Comparison of ENCODE assay signal across 19 cellular contexts in the genomic region with DNA sequence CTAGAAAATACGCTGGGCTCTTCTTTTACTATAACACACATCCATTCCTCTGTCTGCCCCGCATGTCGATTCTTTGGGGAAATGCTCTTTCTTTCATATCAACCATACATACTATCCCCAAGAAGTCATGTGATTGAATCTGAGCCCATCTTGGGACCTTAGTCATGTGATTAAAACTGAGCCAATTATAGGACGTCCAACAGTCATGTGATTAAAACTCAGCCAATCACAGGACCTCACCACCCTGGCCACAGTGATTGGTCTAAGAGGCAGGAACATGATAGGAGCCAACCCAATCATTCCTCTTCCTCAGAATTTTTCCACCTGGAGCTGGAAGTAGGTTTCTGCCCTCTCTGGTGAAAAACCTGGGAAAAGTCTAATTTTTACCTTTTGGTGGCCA.
A peak's percentile ranks its signal among the peaks of the same experiment; 100 is the strongest.
DNase-seq lines count a peak whose midpoint lies in the region; ATAC-seq, FAIRE-seq and TF ChIP-seq lines count a peak whose summit lies in the region.
"Had no signal": no experiment of that assay in that cellular context is flagged by ENCODE, and none has a peak within 500 bp of the region (broad histone marks: within the 10 kb centered on the region; RNA-seq: fewer than 3 reads in every experiment).

No MANE protein-coding gene starts in this region.

- no peak overlapping the region for H3K4me3 ChIP-seq in A549
- no peak overlapping the region for H3K4me3 ChIP-seq in HCT116 (replicated peaks in 1 of 2; ENCODE audit: low read depth in 1 of 2, low read length in 2 of 2)
- no peak overlapping the region for H3K4me3 ChIP-seq in OCI-LY7 (ENCODE audit: low read depth, low read length, poor library complexity, severe bottlenecking)
- H3K4me3 ChIP-seq in neuron (ENCODE audit: low read length), result no peak overlapping the region
- H3K4me3 ChIP-seq: GM23338 had no signal

- RAD21 ChIA-PET in HCT116 (lab: Charles Lee; ENCODE audit: low non-redundant PET in 1 of 2, low total read pairs in 2 of 2, uncharacterized antibody in 2 of 2, unreplicated experiment in 2 of 2), result no interaction called here

- no peak overlapping the region for H3K9ac ChIP-seq in HCT116 (ENCODE audit: low read length)

- POLR2A ChIA-PET in A549 (lab: Yijun Ruan, JAX), result no interaction called here
- POLR2A ChIA-PET in HCT116 (lab: Charles Lee), result no interaction called here
- POLR2A ChIA-PET in OCI-LY7 (lab: Charles Lee), result no interaction called here
- POLR2A ChIA-PET in RWPE1 (lab: Yijun Ruan, JAX; ENCODE audit: low non-redundant PET), result no interaction called here

- no peaks in the 10 kb centered on the region for H3K4me1 Mint-ChIP-seq in stimulated activated memory B cell treated with anti-CD40 and anti-IgM and Interleukin-4, amounts not matched to agents 10 μg/mL and 1 μg/mL and 100 μg/mL, for 72 hours
- H3K4me1 Mint-ChIP-seq: CD14-positive monocyte, GM23338, H9 had no signal

- no peak for FAIRE-seq in A549 (lab: Jason Lieb, UNC)
- FAIRE-seq: A204.1, GM12892, HTR-8/SVneo had no signal

- no peak for TF ChIP-seq CTCF in A549 (IDR thresholded peaks at IDR 0.05)
- no peak for TF ChIP-seq CTCF in HCT116 (IDR thresholded peaks at IDR 0.05 in 2 of 3, conservative IDR thresholded peaks at IDR 0.05 in 1 of 3; ENCODE audit: borderline replicate concordance in 1 of 3, insufficient read depth in 1 of 3, low read depth in 2 of 3, low read length in 2 of 3)
- TF ChIP-seq CTCF in OCI-LY7 (conservative IDR thresholded peaks at IDR 0.05; ENCODE audit: low read length), result no peak
- TF ChIP-seq CTCF in RWPE1 (conservative IDR thresholded peaks at IDR 0.05; ENCODE audit: low read depth), result no peak

- CTCF ChIA-PET in A549 (lab: Yijun Ruan, JAX), result interaction anchor here (0.6 kb wide), 1 partner anchor 35 kb away, joined by 3 read pairs; no protein-coding TSS in a partner anchor
- CTCF ChIA-PET in HCT116 (lab: Charles Lee), result no interaction called here
- CTCF ChIA-PET in OCI-LY7 (lab: Charles Lee; ENCODE audit: unreplicated experiment), result no interaction called here
- CTCF ChIA-PET in RWPE1 (lab: Yijun Ruan, JAX), result no interaction called here

- peaks cover 21% of the 10 kb centered on the region for H3K27me3 Mint-ChIP-seq in stimulated activated memory B cell treated with anti-CD40 and anti-IgM and Interleukin-4, amounts not matched to agents 10 μg/mL and 1 μg/mL and 100 μg/mL, for 72 hours

- no peaks in the 10 kb centered on the region for H3K36me3 ChIP-seq in HCT116 (ENCODE audit: control insufficient read depth in 1 of 2, insufficient read depth in 2 of 2, low read length in 2 of 2)
- H3K36me3 ChIP-seq in OCI-LY7 (ENCODE audit: insufficient read depth, low read length), result no peaks in the 10 kb centered on the region
- H3K36me3 ChIP-seq in neuron (ENCODE audit: insufficient read depth, low read length), result no peaks in the 10 kb centered on the region
- H3K36me3 ChIP-seq: BE2C had no signal

- H4K20me1 ChIP-seq in HCT116 (ENCODE audit: insufficient read depth) (no peaks in the 10 kb centered on the region), OCI-LY7 (ENCODE audit: insufficient read depth, low read length) (no peaks in the 10 kb centered on the region)

- H3K27ac Mint-ChIP-seq in stimulated activated memory B cell treated with anti-CD40 and anti-IgM and Interleukin-4, amounts not matched to agents 10 μg/mL and 1 μg/mL and 100 μg/mL, for 72 hours, result no peak overlapping the region
- H3K27ac Mint-ChIP-seq: CD14-positive monocyte; CD8-positive, alpha-beta T cell; GM23338; H9; HFFc6 had no signal

- no peaks in the 10 kb centered on the region for H3K4me1 ChIP-seq in A549
- H3K4me1 ChIP-seq in HCT116 (ENCODE audit: control insufficient read depth in 1 of 2, insufficient read depth in 2 of 2, low read length in 2 of 2), result no peaks in the 10 kb centered on the region
- H3K4me1 ChIP-seq in OCI-LY7 (ENCODE audit: insufficient read depth, low read length, poor library complexity, severe bottlenecking), result no peaks in the 10 kb centered on the region
- no peaks in the 10 kb centered on the region for H3K4me1 ChIP-seq in neuron (ENCODE audit: insufficient read depth, low read length)
- H3K4me1 ChIP-seq: BE2C had no signal

- H3K4me2 ChIP-seq in A549 (no peak overlapping the region), HCT116 (ENCODE audit: low read length) (no peak overlapping the region), OCI-LY7 (ENCODE audit: low read length) (no peak overlapping the region)
- H3K4me2 ChIP-seq: GM23338 had no signal

- 40% methylated on average over 4 of the region's 4 CpGs for WGBS in A549 (ENCODE audit: missing lambda C conversion rate)

- H3K9me2 ChIP-seq in HCT116 (ENCODE audit: insufficient read depth), result no peaks in the 10 kb centered on the region
- no peaks in the 10 kb centered on the region for H3K9me2 ChIP-seq in OCI-LY7 (ENCODE audit: insufficient read depth, low read length)

- TF ChIP-seq EP300 in A549 (IDR thresholded peaks at IDR 0.05), result no peak

- H3K27me3 ChIP-seq in HCT116 (ENCODE audit: insufficient read depth, low read length), result peaks cover 8% of the 10 kb centered on the region; the same call in 1 of the 2 replicates
- H3K27me3 ChIP-seq in neuron (ENCODE audit: insufficient read depth, low read length), result no peaks in the 10 kb centered on the region
- H3K27me3 ChIP-seq: BE2C had no signal

- TF ChIP-seq RAD21 in A549 (conservative IDR thresholded peaks at IDR 0.05 in 1 of 2, IDR thresholded peaks at IDR 0.05 in 1 of 2) (no peak), HCT116 (IDR thresholded peaks at IDR 0.05; ENCODE audit: low read depth) (no peak)

- ATAC-seq in A549 (no peak; a peak in 1 of 6 replicates), HCT116 (no peak)
- ATAC-seq in stimulated activated memory B cell treated with anti-CD40 and anti-IgM and Interleukin-4, amounts not matched to agents 10 μg/mL and 1 μg/mL and 100 μg/mL, for 72 hours, result no peak
- ATAC-seq: CD8-positive, alpha-beta T cell; GM23338 had no signal

- DNase-seq in A549 (ENCODE audit: low read depth in 1 of 2, low spot score in 1 of 2) (peak in 1 of 2 experiments; percentile 23), HCT116 (ENCODE audit: low read depth, low spot score) (peak; percentile 1), OCI-LY7 (ENCODE audit: low spot score) (peak; percentile 1), RWPE1 (ENCODE audit: low spot score) (no peak), NCI-H446 treated with DMSO at 0.1 percent for 48 hours (lab: John Stamatoyannopoulos, UW) (no peak)
- DNase-seq: BE2C; CD8-positive, alpha-beta T cell; COR-L47; DMS79; H9; HFFc6; KG1 had no signal

- H3K9me3 ChIP-seq in A549 (no peaks in the 10 kb centered on the region), HCT116 (ENCODE audit: control insufficient read depth in 1 of 2, insufficient read depth in 1 of 2, low read depth in 1 of 2, low read length in 2 of 2) (no peaks in the 10 kb centered on the region), OCI-LY7 (ENCODE audit: low read length) (no peaks in the 10 kb centered on the region), neuron (ENCODE audit: low read length) (no peaks in the 10 kb centered on the region)
- H3K9me3 ChIP-seq: BE2C had no signal

- TF ChIP-seq POLR2A in A549 (IDR thresholded peaks at IDR 0.05; ENCODE audit: low read length) (no peak), HCT116 (IDR thresholded peaks at IDR 0.05; ENCODE audit: borderline replicate concordance, extremely low read depth, insufficient read depth, insufficient read length) (no peak)

- BruUV-seq in HCT116 (replicated peaks; lab: Mats Ljungman, UMichigan), result no TSS peak
- no TSS peak for BruUV-seq in OCI-LY7 (replicated peaks; lab: Mats Ljungman, UMichigan)

- peaks cover 5% of the 10 kb centered on the region for H3K9me3 Mint-ChIP-seq in stimulated activated memory B cell treated with anti-CD40 and anti-IgM and Interleukin-4, amounts not matched to agents 10 μg/mL and 1 μg/mL and 100 μg/mL, for 72 hours
- H3K9me3 Mint-ChIP-seq: GM23338, H9 had no signal

- H3K27ac ChIP-seq in A549, result no peak overlapping the region
- H3K27ac ChIP-seq in HCT116 (ENCODE audit: low read depth, low read length), result no peak overlapping the region
- H3K27ac ChIP-seq in OCI-LY7 (ENCODE audit: low read depth, low read length, poor library complexity, severe bottlenecking), result no peak overlapping the region
- H3K27ac ChIP-seq in RWPE1, result no peak overlapping the region

- intact Hi-C loops in HCT116 (cut with micrococcal nuclease) (no loop called here), OCI-LY7 (cut with micrococcal nuclease; ENCODE audit: unreplicated experiment) (no loop called here)

- no peaks in the 10 kb centered on the region for H3K79me2 ChIP-seq in HCT116 (ENCODE audit: insufficient read depth, low read length)
- no peaks in the 10 kb centered on the region for H3K79me2 ChIP-seq in OCI-LY7 (ENCODE audit: insufficient read depth, low read depth, low read length)

- H2AFZ ChIP-seq in HCT116 (ENCODE audit: low read depth, low read length, poor library complexity, severe bottlenecking) (no peak overlapping the region), OCI-LY7 (ENCODE audit: low read length) (peak overlapping the region; percentile 12; the same call in 1 of the 2 replicates), neuron (ENCODE audit: low read depth, low read length) (peak overlapping the region; percentile 39)
- H2AFZ ChIP-seq: GM23338 had no signal

- no peak overlapping the region for H3K4me3 Mint-ChIP-seq in stimulated activated memory B cell treated with anti-CD40 and anti-IgM and Interleukin-4, amounts not matched to agents 10 μg/mL and 1 μg/mL and 100 μg/mL, for 72 hours
- H3K4me3 Mint-ChIP-seq: CD14-positive monocyte; CD8-positive, alpha-beta T cell; GM23338; H9; HFFc6 had no signal

- no peaks in the 10 kb centered on the region for H3K36me3 Mint-ChIP-seq in stimulated activated memory B cell treated with anti-CD40 and anti-IgM and Interleukin-4, amounts not matched to agents 10 μg/mL and 1 μg/mL and 100 μg/mL, for 72 hours
- H3K36me3 Mint-ChIP-seq: CD14-positive monocyte; CD8-positive, alpha-beta T cell had no signal

TF ChIP-seq in A549, 52 proteins besides CTCF, POLR2A, EP300 and RAD21:
- no peak for TF ChIP-seq NFE2L2 (conservative IDR thresholded peaks at IDR 0.05; ENCODE audit: low read length)
- TF ChIP-seq, protein P1, sequence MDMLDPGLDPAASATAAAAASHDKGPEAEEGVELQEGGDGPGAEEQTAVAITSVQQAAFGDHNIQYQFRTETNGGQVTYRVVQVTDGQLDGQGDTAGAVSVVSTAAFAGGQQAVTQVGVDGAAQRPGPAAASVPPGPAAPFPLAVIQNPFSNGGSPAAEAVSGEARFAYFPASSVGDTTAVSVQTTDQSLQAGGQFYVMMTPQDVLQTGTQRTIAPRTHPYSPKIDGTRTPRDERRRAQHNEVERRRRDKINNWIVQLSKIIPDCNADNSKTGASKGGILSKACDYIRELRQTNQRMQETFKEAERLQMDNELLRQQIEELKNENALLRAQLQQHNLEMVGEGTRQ (IDR thresholded peaks at IDR 0.05), result peak; percentile 87

TF ChIP-seq in HCT116, 20 proteins besides CTCF, POLR2A, EP300 and RAD21:
- TF ChIP-seq TCF7L2 (IDR thresholded peaks at IDR 0.05; ENCODE audit: borderline replicate concordance, extremely low read depth, insufficient read depth, insufficient read length), result no peak
- TF ChIP-seq ZNF274 (IDR thresholded peaks at IDR 0.05; ENCODE audit: low read depth, low read length), result no peak
TF ChIP-seq in HCT116: peak in this region for 0.

Comparison
In these comparisons a context has a peak if more than half of its experiments do, and no peak if none do; other contexts are left out.
1. DNase-seq: peak in HCT116 (single experiment) and OCI-LY7 (single experiment); none in RWPE1 (single experiment) and NCI-H446 treated with DMSO at 0.1 percent for 48 hours (single experiment).